Comparison of ENCODE assay signal across 14 cellular contexts in genomic region chr2:133523406-133523805, GRCh38. TPM values are rescaled to one million over a fixed set of nuclear protein-coding genes. Genes with fewer than 3 reads are reported as not detected.
A peak's percentile ranks its signal among the peaks of the same experiment; 100 is the strongest.
DNase-seq lines count a peak whose midpoint lies in the region; ATAC-seq and TF ChIP-seq lines count a peak whose summit lies in the region.
"Had no signal": no experiment of that assay in that cellular context is flagged by ENCODE, and none has a peak within 500 bp of the region (broad histone marks: within the 10 kb centered on the region; RNA-seq: fewer than 3 reads in every experiment).

No MANE protein-coding gene starts in this region.

- no peak overlapping the region for H2AFZ ChIP-seq in IMR-90 (replicated peaks; ENCODE audit: low read length, poor library complexity)

- H3K56ac ChIP-seq in IMR-90 (ENCODE audit: extremely low read depth, insufficient read depth, low read length): peak overlapping the region; percentile 30; the same call in 1 of the 2 replicates

- no peaks in the 10 kb centered on the region for H3K9me3 ChIP-seq in IMR-90 (ENCODE audit: control insufficient read depth, insufficient read depth, low read length)
- H3K9me3 ChIP-seq: BLaER1 treated with 17β-estradiol and CSF1 and Interleukin-3, amounts not matched to agents 10 nM and 100 nM had no signal

- H2AK5ac ChIP-seq in IMR-90 (ENCODE audit: low read depth, low read length): peak overlapping the region; percentile 95; the same call in 1 of the 2 replicates

- no peaks in the 10 kb centered on the region for H3K27me3 Mint-ChIP-seq in activated naive CD4-positive, alpha-beta T cell treated with anti-CD3 and anti-CD28 coated beads for 36 hours (ENCODE audit: low read depth)
- H3K27me3 Mint-ChIP-seq: CD4-positive, CD25-positive, alpha-beta regulatory T cell had no signal

- peak overlapping the region; percentile 84 for H3K4ac ChIP-seq in IMR-90 (ENCODE audit: low read depth, low read length)

- TF ChIP-seq CTCF in AG10803 (conservative IDR thresholded peaks at IDR 0.05; ENCODE audit: low read length): no peak
- no peak for TF ChIP-seq CTCF in IMR-90 (conservative IDR thresholded peaks at IDR 0.05; ENCODE audit: low read depth, low read length)

- no peak overlapping the region for H3K4me3 ChIP-seq in AG10803 (ENCODE audit: low read length)
- no peak overlapping the region for H3K4me3 ChIP-seq in IMR-90 (ENCODE audit: insufficient read depth, low read depth, low read length)
- H3K4me3 ChIP-seq: BLaER1 treated with 17β-estradiol and CSF1 and Interleukin-3, amounts not matched to agents 10 nM and 100 nM; K562 had no signal

- no peak overlapping the region for H3K27ac Mint-ChIP-seq in activated naive CD4-positive, alpha-beta T cell treated with anti-CD3 and anti-CD28 coated beads for 36 hours
- H3K27ac Mint-ChIP-seq: CD4-positive, CD25-positive, alpha-beta regulatory T cell had no signal

- peaks cover 0 to 3% of the 10 kb centered on the region in 2 experiments; a peak in 1 of 4 replicates for H3K79me1 ChIP-seq in IMR-90 (ENCODE audit: low read depth in 1 of 2, low read length in 2 of 2)

- DNase-seq in AG10803 (ENCODE audit: low read depth) (peak; percentile 17), IMR-90 (peak; percentile 70), fibroblast of peridontal ligament (ENCODE audit: extremely low read depth) (peak; percentile 62), COLO829 (ENCODE audit: low spot score) (no peak), germinal center (ENCODE audit: low spot score) (no peak), UCSD-AML1 (lab: John Stamatoyannopoulos, UW; ENCODE audit: unreplicated experiment) (no peak)
- no peak for DNase-seq in activated naive CD4-positive, alpha-beta T cell treated with anti-CD3 and anti-CD28 coated beads for 36 hours
- DNase-seq: Calu3; CD4-positive, CD25-positive, alpha-beta regulatory T cell; DMS 273 treated with DMSO at 0.1 percent for 48 hours; HCEC 1CT had no signal

- TF ChIP-seq RAD21 in IMR-90 (IDR thresholded peaks at IDR 0.05; ENCODE audit: low read length): no peak

- no peaks in the 10 kb centered on the region for H3K36me3 ChIP-seq in IMR-90 (ENCODE audit: control insufficient read depth, insufficient read depth, low read length)
- H3K36me3 ChIP-seq: BLaER1 treated with 17β-estradiol and CSF1 and Interleukin-3, amounts not matched to agents 10 nM and 100 nM had no signal

- no peak overlapping the region; the same call in 1 of the 2 replicates for H3K9ac ChIP-seq in IMR-90 (ENCODE audit: low read depth, low read length)
- H3K9ac ChIP-seq: BLaER1 treated with 17β-estradiol and CSF1 and Interleukin-3, amounts not matched to agents 10 nM and 100 nM had no signal

- H3K14ac ChIP-seq in IMR-90 (replicated peaks; ENCODE audit: low read depth, low read length): peak overlapping the region; percentile 94

- peak overlapping the region; percentile 59 to 87; a peak in 3 of 4 replicates for H4K8ac ChIP-seq in IMR-90 (ENCODE audit: low read depth in 2 of 2, low read length in 2 of 2)

- CTCF ChIA-PET in IMR-90 (lab: Yijun Ruan, JAX): interaction anchor here (0.7 kb wide), 1 partner anchor 708 kb away, joined by 4 read pairs; no protein-coding TSS in a partner anchor
- CTCF ChIA-PET in activated naive CD4-positive, alpha-beta T cell treated with anti-CD3 and anti-CD28 coated beads for 36 hours (lab: Charles Lee): no interaction called here

- H3K4me1 ChIP-seq in IMR-90 (ENCODE audit: control insufficient read depth, insufficient read depth, low read length): peaks cover 15% of the 10 kb centered on the region
- H3K4me1 ChIP-seq: BLaER1 treated with 17β-estradiol and CSF1 and Interleukin-3, amounts not matched to agents 10 nM and 100 nM had no signal

- peak overlapping the region; percentile 96 for H3K18ac ChIP-seq in IMR-90 (ENCODE audit: low read depth, low read length)

- 0 out of 2 replicates have a peak, but pooled peaks cover 2% of the 10 kb centered on the region for H3K9me1 ChIP-seq in IMR-90 (ENCODE audit: insufficient read depth, low read length)

- peak overlapping the region; percentile 58; the same call in 1 of the 2 replicates for H3K27ac ChIP-seq in IMR-90 (ENCODE audit: insufficient read depth, low read length)
- H3K27ac ChIP-seq: BLaER1 treated with 17β-estradiol and CSF1 and Interleukin-3, amounts not matched to agents 10 nM and 100 nM; HL-60 had no signal

- POLR2A ChIA-PET in IMR-90 (lab: Charles Lee; ENCODE audit: unreplicated experiment): no interaction called here

- no TSS peak for BruUV-seq in IMR-90 (replicated peaks; lab: Mats Ljungman, UMichigan)

- H2BK120ac ChIP-seq in IMR-90 (ENCODE audit: low read depth, low read length): peak overlapping the region; percentile 93

- no peak overlapping the region for H2AK9ac ChIP-seq in IMR-90 (replicated peaks; ENCODE audit: low read depth, low read length, poor library complexity)

- ATAC-seq in IMR-90 (ENCODE audit: low read depth): peak; percentile 70
- ATAC-seq: K562 had no signal

- peak overlapping the region; percentile 90 for H2BK20ac ChIP-seq in IMR-90 (ENCODE audit: low read depth, low read length)

- H3K36me3 Mint-ChIP-seq in activated naive CD4-positive, alpha-beta T cell treated with anti-CD3 and anti-CD28 coated beads for 36 hours (ENCODE audit: low read depth): no peaks in the 10 kb centered on the region
- H3K36me3 Mint-ChIP-seq: CD4-positive, CD25-positive, alpha-beta regulatory T cell had no signal

- H3K27me3 ChIP-seq in IMR-90 (ENCODE audit: control insufficient read depth, insufficient read depth, low read length): no peaks in the 10 kb centered on the region
- H3K27me3 ChIP-seq: BLaER1 treated with 17β-estradiol and CSF1 and Interleukin-3, amounts not matched to agents 10 nM and 100 nM had no signal

- H2BK5ac ChIP-seq in IMR-90 (ENCODE audit: low read depth, low read length, poor library complexity, severe bottlenecking): peak overlapping the region; percentile 96

- peak overlapping the region; percentile 74; the same call in 1 of the 2 replicates for H3K23ac ChIP-seq in IMR-90 (ENCODE audit: low read depth, low read length)

- peak overlapping the region; percentile 64 for H4K91ac ChIP-seq in IMR-90 (ENCODE audit: insufficient read depth, low read depth, low read length)

- no peaks in the 10 kb centered on the region for H3K4me1 Mint-ChIP-seq in activated naive CD4-positive, alpha-beta T cell treated with anti-CD3 and anti-CD28 coated beads for 36 hours (ENCODE audit: low read depth)
- H3K4me1 Mint-ChIP-seq: CD4-positive, CD25-positive, alpha-beta regulatory T cell had no signal

- dilution Hi-C loops in IMR-90 (cut with HindIII; ENCODE audit: low sequenced_read_pairs, unreplicated experiment): no loop called here

- in situ Hi-C loops in IMR-90 (cut with MboI; ENCODE audit: low sequenced_read_pairs): no loop called here

- H4K20me1 ChIP-seq in IMR-90 (ENCODE audit: insufficient read depth, low read length): no peaks in the 10 kb centered on the region
- H4K20me1 ChIP-seq: BLaER1 treated with 17β-estradiol and CSF1 and Interleukin-3, amounts not matched to agents 10 nM and 100 nM had no signal

- WGBS in IMR-90 (ENCODE audit: extremely low coverage in 2 of 2, insufficient read length in 1 of 2), 2 experiments: 79% methylated on average over 5 of the region's 5 CpGs; no CpG with 5 or more reads in 1 of the 2 experiments

- peaks cover 2% of the 10 kb centered on the region for H3K9me3 Mint-ChIP-seq in activated naive CD4-positive, alpha-beta T cell treated with anti-CD3 and anti-CD28 coated beads for 36 hours

- no peak overlapping the region for H3K4me3 Mint-ChIP-seq in activated naive CD4-positive, alpha-beta T cell treated with anti-CD3 and anti-CD28 coated beads for 36 hours
- H3K4me3 Mint-ChIP-seq: CD4-positive, CD25-positive, alpha-beta regulatory T cell had no signal

- intact Hi-C loops in IMR-90 (cut with micrococcal nuclease): no loop called here
- intact Hi-C loops in activated naive CD4-positive, alpha-beta T cell treated with anti-CD3 and anti-CD28 coated beads for 36 hours (cut with micrococcal nuclease): loop anchor here (5.0 kb wide), 1 partner anchor 259 kb away; no protein-coding TSS in a partner anchor

- no peak for TF ChIP-seq POLR2A in IMR-90 (IDR thresholded peaks at IDR 0.05; ENCODE audit: low read depth, low read length)

- H4K5ac ChIP-seq in IMR-90 (ENCODE audit: low read depth, low read length): peak overlapping the region; percentile 84; the same call in 1 of the 2 replicates

- peak overlapping the region; percentile 79; the same call in 1 of the 3 replicates for H2BK15ac ChIP-seq in IMR-90 (ENCODE audit: low read depth, low read length)

- peak overlapping the region; percentile 76; the same call in 1 of the 2 replicates for H3K4me2 ChIP-seq in IMR-90 (ENCODE audit: low read depth, low read length)
- H3K4me2 ChIP-seq: BLaER1 treated with 17β-estradiol and CSF1 and Interleukin-3, amounts not matched to agents 10 nM and 100 nM had no signal

TF ChIP-seq in IMR-90, 13 proteins besides CTCF, POLR2A, EP300 and RAD21 (continues in another document):
- TF ChIP-seq MXI1 (IDR thresholded peaks at IDR 0.05; ENCODE audit: borderline replicate concordance, low read depth, low read length): no peak
- TF ChIP-seq BHLHE40 (IDR thresholded peaks at IDR 0.05; ENCODE audit: low read depth, low read length): no peak
- TF ChIP-seq USF2 (IDR thresholded peaks at IDR 0.05; ENCODE audit: low read depth, low read length): no peak
- no peak for TF ChIP-seq RFX5 (IDR thresholded peaks at IDR 0.05; ENCODE audit: low read depth, low read length)
- no peak for TF ChIP-seq MAFK (IDR thresholded peaks at IDR 0.05; ENCODE audit: low read depth, low read length)
- no peak for TF ChIP-seq RCOR1 (IDR thresholded peaks at IDR 0.05; ENCODE audit: insufficient replicate concordance, low read length)
- no peak for TF ChIP-seq MAZ (IDR thresholded peaks at IDR 0.05; ENCODE audit: borderline replicate concordance, low read depth, low read length)

RNA-seq across cellular contexts. Expression of gene NCKAP5, which starts 44.9 kb away (rescaled TPM):
- 3.9 and 5.3 TPM in 2 replicates for total RNA-seq in IMR-90 (2012; rRNA removed)
- polyA plus RNA-seq in IMR-90 (2012; rRNA removed): 2.3 and 2.7 TPM in 2 replicates
- 0.97 and 1.5 TPM in 2 replicates for polyA plus RNA-seq in IMR-90 (2012; cell fraction: cytosol; rRNA removed)
- polyA plus RNA-seq in IMR-90 (2012; cell fraction: nucleus; rRNA removed; ENCODE audit: low replicate concordance): 1.2 and 3.6 TPM in 2 replicates
- total RNA-seq in activated naive CD4-positive, alpha-beta T cell treated with anti-CD3 and anti-CD28 coated beads for 36 hours: not detected
- total RNA-seq: CD4-positive, CD25-positive, alpha-beta regulatory T cell; K562 had no signal
- polyA plus RNA-seq: CD4-positive, CD25-positive, alpha-beta regulatory T cell; K562 had no signal

Comparison
In these comparisons a context has a peak if more than half of its experiments do, and no peak if none do; other contexts are left out.
1. DNase-seq: peak in AG10803 (single experiment), IMR-90 (single experiment) and fibroblast of peridontal ligament (single experiment); none in COLO829 (single experiment), activated naive CD4-positive, alpha-beta T cell treated with anti-CD3 and anti-CD28 coated beads for 36 hours (single experiment), germinal center (single experiment) and UCSD-AML1 (single experiment).